ENCODE assay signal across 9 cellular contexts in genomic region chr16:31877876-31878642, GRCh38. TPM values are rescaled to one million over a fixed set of nuclear protein-coding genes. Genes with fewer than 3 reads are reported as not detected.
DNase-seq lines count a peak whose midpoint lies in the region; ATAC-seq and TF ChIP-seq lines count a peak whose summit lies in the region.
"Had no signal": no experiment of that assay in that cellular context is flagged by ENCODE, and none has a peak within 500 bp of the region (broad histone marks: within the 10 kb centered on the region; RNA-seq: fewer than 3 reads in every experiment).

No MANE protein-coding gene starts in this region.

- no peak for ATAC-seq in activated CD8-positive, alpha-beta T cell treated with anti-CD3 and anti-CD28 coated beads, Interleukin-2, amount 10 ng/mL, durations not matched to agents 7 days and 5 days
- ATAC-seq in foreskin keratinocyte (no peak), HG03039 (IDR thresholded peaks at IDR 0.05; ENCODE audit: unreplicated experiment) (no peak)
- ATAC-seq in stimulated activated naive CD8-positive, alpha-beta T cell treated with anti-CD3 and anti-CD28 coated beads, Interleukin-15, amount 100 ng/mL, for 72 hours, result no peak

- no peak for TF ChIP-seq CTCF in foreskin keratinocyte (conservative IDR thresholded peaks at IDR 0.05)

- H3K27ac ChIP-seq in foreskin keratinocyte, result peak overlapping the region; percentile 96

- no peaks in the 10 kb centered on the region for H3K27me3 ChIP-seq in foreskin keratinocyte

- H3K36me3 Mint-ChIP-seq in activated CD8-positive, alpha-beta T cell treated with anti-CD3 and anti-CD28 coated beads, Interleukin-2, amount 10 ng/mL, durations not matched to agents 7 days and 5 days (ENCODE audit: low read depth), result peaks cover 85% of the 10 kb centered on the region

- no peaks in the 10 kb centered on the region for H3K27me3 Mint-ChIP-seq in activated CD8-positive, alpha-beta T cell treated with anti-CD3 and anti-CD28 coated beads, Interleukin-2, amount 10 ng/mL, durations not matched to agents 7 days and 5 days (ENCODE audit: low read depth)
- H3K27me3 Mint-ChIP-seq in stimulated activated naive CD8-positive, alpha-beta T cell treated with anti-CD3 and anti-CD28 coated beads, Interleukin-15, amount 100 ng/mL, for 72 hours, result no peaks in the 10 kb centered on the region

- H3K4me3 Mint-ChIP-seq in activated CD8-positive, alpha-beta T cell treated with anti-CD3 and anti-CD28 coated beads, Interleukin-2, amount 10 ng/mL, durations not matched to agents 7 days and 5 days, result peak overlapping the region; percentile 90
- peak overlapping the region; percentile 90 to 93 for H3K4me3 Mint-ChIP-seq in stimulated activated naive CD8-positive, alpha-beta T cell treated with anti-CD3 and anti-CD28 coated beads, Interleukin-15, amount 100 ng/mL, for 72 hours

- CTCF ChIA-PET in activated CD8-positive, alpha-beta T cell treated with anti-CD3 and anti-CD28 coated beads, Interleukin-2, amount 10 ng/mL, durations not matched to agents 7 days and 5 days (lab: Charles Lee), result interaction anchor here (0.8 to 2.2 kb wide), 5 partner anchors 9 to 422 kb away, joined by 3 to 19 read pairs (median 4); no protein-coding TSS in a partner anchor

- peaks cover 18% of the 10 kb centered on the region for H3K9me3 Mint-ChIP-seq in activated CD8-positive, alpha-beta T cell treated with anti-CD3 and anti-CD28 coated beads, Interleukin-2, amount 10 ng/mL, durations not matched to agents 7 days and 5 days (ENCODE audit: insufficient read depth)
- no peaks in the 10 kb centered on the region for H3K9me3 Mint-ChIP-seq in stimulated activated naive CD8-positive, alpha-beta T cell treated with anti-CD3 and anti-CD28 coated beads, Interleukin-15, amount 100 ng/mL, for 72 hours

- peak overlapping the region; percentile 82 for H3K27ac Mint-ChIP-seq in activated CD8-positive, alpha-beta T cell treated with anti-CD3 and anti-CD28 coated beads, Interleukin-2, amount 10 ng/mL, durations not matched to agents 7 days and 5 days
- peak overlapping the region; percentile 99 to 100 for H3K27ac Mint-ChIP-seq in stimulated activated naive CD8-positive, alpha-beta T cell treated with anti-CD3 and anti-CD28 coated beads, Interleukin-15, amount 100 ng/mL, for 72 hours

- peak; percentile 45 for DNase-seq in activated CD4-positive, alpha-beta T cell treated with anti-CD3 and anti-CD28 coated beads for 48 hours
- no peak for DNase-seq in activated CD4-positive, alpha-beta T cell treated with anti-CD3 and anti-CD28 coated beads for 4 hours
- no peak for DNase-seq in activated CD8-positive, alpha-beta T cell treated with anti-CD3 and anti-CD28 coated beads, Interleukin-2, amount 10 ng/mL, durations not matched to agents 7 days and 5 days
- DNase-seq in foreskin keratinocyte, result no peak
- DNase-seq in stimulated activated naive CD8-positive, alpha-beta T cell treated with anti-CD3 and anti-CD28 coated beads, Interleukin-15, amount 100 ng/mL, for 72 hours, result no peak
- no peak for DNase-seq in NCI-H82 treated with DMSO at 0.1 percent for 48 hours (lab: John Stamatoyannopoulos, UW; ENCODE audit: unreplicated experiment)
- DNase-seq in COLO829 (ENCODE audit: low spot score), result no peak
- DNase-seq: NCI-H1105 had no signal

- POLR2A ChIA-PET in activated CD8-positive, alpha-beta T cell treated with anti-CD3 and anti-CD28 coated beads, Interleukin-2, amount 10 ng/mL, durations not matched to agents 7 days and 5 days (lab: Charles Lee), result interaction anchor here (0.6 to 3.3 kb wide), 6 partner anchors 9 to 1019 kb away, joined by 3 to 14 read pairs (median 5); a partner anchor contains a TSS

- peaks cover 79% of the 10 kb centered on the region for H3K4me1 Mint-ChIP-seq in activated CD8-positive, alpha-beta T cell treated with anti-CD3 and anti-CD28 coated beads, Interleukin-2, amount 10 ng/mL, durations not matched to agents 7 days and 5 days (ENCODE audit: low read depth)
- peaks cover 60% of the 10 kb centered on the region for H3K4me1 Mint-ChIP-seq in stimulated activated naive CD8-positive, alpha-beta T cell treated with anti-CD3 and anti-CD28 coated beads, Interleukin-15, amount 100 ng/mL, for 72 hours

- peaks cover 38% of the 10 kb centered on the region for H3K4me1 ChIP-seq in foreskin keratinocyte

RNA-seq across cellular contexts. Expression of gene ZNF267, which starts 4.5 kb away (rescaled TPM):
- 10 to 100 TPM; 43.9 to 49.8 TPM for total RNA-seq in activated CD8-positive, alpha-beta T cell treated with anti-CD3 and anti-CD28 coated beads, Interleukin-2, amount 10 ng/mL, durations not matched to agents 7 days and 5 days
- total RNA-seq in foreskin keratinocyte, result 14.6 and 16.5 TPM in 2 replicates
- 3.1 and 4.1 TPM in 2 replicates for polyA plus RNA-seq in foreskin keratinocyte
